1 cellular context compared by ENCODE assay signal in genomic region chr19:31289976-31290375, GRCh38.
TF ChIP-seq lines count a peak whose summit lies in the region.

No MANE protein-coding gene starts in this region.

TF ChIP-seq in WTC11, 78 proteins besides CTCF, POLR2A, EP300 and RAD21 (continued from another document):
- TF ChIP-seq, protein P1, sequence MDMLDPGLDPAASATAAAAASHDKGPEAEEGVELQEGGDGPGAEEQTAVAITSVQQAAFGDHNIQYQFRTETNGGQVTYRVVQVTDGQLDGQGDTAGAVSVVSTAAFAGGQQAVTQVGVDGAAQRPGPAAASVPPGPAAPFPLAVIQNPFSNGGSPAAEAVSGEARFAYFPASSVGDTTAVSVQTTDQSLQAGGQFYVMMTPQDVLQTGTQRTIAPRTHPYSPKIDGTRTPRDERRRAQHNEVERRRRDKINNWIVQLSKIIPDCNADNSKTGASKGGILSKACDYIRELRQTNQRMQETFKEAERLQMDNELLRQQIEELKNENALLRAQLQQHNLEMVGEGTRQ (CRISPR knock-in tag; IDR thresholded peaks at IDR 0.05) = no peak
- TF ChIP-seq SP1 (CRISPR knock-in tag; conservative IDR thresholded peaks at IDR 0.05) (no peak), MXD4 (CRISPR knock-in tag; IDR thresholded peaks at IDR 0.05; ENCODE audit: borderline replicate concordance) (no peak)
- TF ChIP-seq, protein P2, sequence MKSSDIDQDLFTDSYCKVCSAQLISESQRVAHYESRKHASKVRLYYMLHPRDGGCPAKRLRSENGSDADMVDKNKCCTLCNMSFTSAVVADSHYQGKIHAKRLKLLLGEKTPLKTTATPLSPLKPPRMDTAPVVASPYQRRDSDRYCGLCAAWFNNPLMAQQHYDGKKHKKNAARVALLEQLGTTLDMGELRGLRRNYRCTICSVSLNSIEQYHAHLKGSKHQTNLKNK (CRISPR knock-in tag; IDR thresholded peaks at IDR 0.05) = no peak
TF ChIP-seq in WTC11: peak in this region for 0.
